In genomic region chr18:48320639-48320945, GRCh38 we compare ENCODE assay signal across 15 cellular contexts.
"Had no signal": no experiment of that assay in that cellular context is flagged by ENCODE, and none has a peak within 500 bp of the region (broad histone marks: within the 10 kb centered on the region; RNA-seq: fewer than 3 reads in every experiment).

No MANE protein-coding gene starts in this region.

- H3K9me3 Mint-ChIP-seq: activated naive CD4-positive, alpha-beta T cell treated with anti-CD3 and anti-CD28 coated beads, Interleukin-2, amount 50 U/mL, for 72 hours; brain; naive thymus-derived CD4-positive, alpha-beta T cell; T-helper 1 cell treated with Interleukin-12 subunit alpha and Interleukin-12 subunit beta and Interleukin-4 antibody, amounts not matched to agents 30 μg/mL and 1 μg/mL, for 36 hours had no signal

- H3K27me3 ChIP-seq: gastrocnemius medialis, stomach, uterus had no signal

- H3K36me3 ChIP-seq: gastrocnemius medialis, stomach, thoracic aorta, uterus had no signal

- H3K36me3 Mint-ChIP-seq: activated naive CD4-positive, alpha-beta T cell treated with anti-CD3 and anti-CD28 coated beads, Interleukin-2, amount 50 U/mL, for 72 hours; brain; naive thymus-derived CD4-positive, alpha-beta T cell had no signal

- H3K4me1 ChIP-seq: gastrocnemius medialis, stomach had no signal

- H3K27ac ChIP-seq: epithelial cell of prostate, gastrocnemius medialis, stomach, thoracic aorta, uterus had no signal

- DNase-seq: activated CD4-positive, alpha-beta T cell treated with anti-CD3 and anti-CD28 coated beads, Interleukin-2, amount 50 U/mL, for 4 hours; activated effector memory CD4-positive, alpha-beta T cell treated with Interleukin-2 at 50 U/mL for 16 hours; activated T-cell treated with anti-CD3 and anti-CD28 coated beads, Interleukin-2, amount 50 U/mL, for 1 hour; amniotic stem cell; effector memory CD4-positive, alpha-beta T cell; gastrocnemius medialis; naive thymus-derived CD4-positive, alpha-beta T cell; stomach; uterus had no signal

- ATAC-seq: activated naive CD4-positive, alpha-beta T cell treated with anti-CD3 and anti-CD28 coated beads, Interleukin-2, amount 50 U/mL, for 72 hours; gastrocnemius medialis; naive thymus-derived CD4-positive, alpha-beta T cell had no signal

- H3K4me3 Mint-ChIP-seq: brain; naive thymus-derived CD4-positive, alpha-beta T cell; T-helper 1 cell treated with Interleukin-12 subunit alpha and Interleukin-12 subunit beta and Interleukin-4 antibody, amounts not matched to agents 30 μg/mL and 1 μg/mL, for 36 hours had no signal

- H3K4me3 ChIP-seq: gastrocnemius medialis, skin epidermis, stomach, thoracic aorta, uterus had no signal

- H3K4me1 Mint-ChIP-seq: naive thymus-derived CD4-positive, alpha-beta T cell had no signal

- H3K27ac Mint-ChIP-seq: T-helper 1 cell treated with Interleukin-12 subunit alpha and Interleukin-12 subunit beta and Interleukin-4 antibody, amounts not matched to agents 30 μg/mL and 1 μg/mL, for 36 hours had no signal
